In the genomic region with DNA sequence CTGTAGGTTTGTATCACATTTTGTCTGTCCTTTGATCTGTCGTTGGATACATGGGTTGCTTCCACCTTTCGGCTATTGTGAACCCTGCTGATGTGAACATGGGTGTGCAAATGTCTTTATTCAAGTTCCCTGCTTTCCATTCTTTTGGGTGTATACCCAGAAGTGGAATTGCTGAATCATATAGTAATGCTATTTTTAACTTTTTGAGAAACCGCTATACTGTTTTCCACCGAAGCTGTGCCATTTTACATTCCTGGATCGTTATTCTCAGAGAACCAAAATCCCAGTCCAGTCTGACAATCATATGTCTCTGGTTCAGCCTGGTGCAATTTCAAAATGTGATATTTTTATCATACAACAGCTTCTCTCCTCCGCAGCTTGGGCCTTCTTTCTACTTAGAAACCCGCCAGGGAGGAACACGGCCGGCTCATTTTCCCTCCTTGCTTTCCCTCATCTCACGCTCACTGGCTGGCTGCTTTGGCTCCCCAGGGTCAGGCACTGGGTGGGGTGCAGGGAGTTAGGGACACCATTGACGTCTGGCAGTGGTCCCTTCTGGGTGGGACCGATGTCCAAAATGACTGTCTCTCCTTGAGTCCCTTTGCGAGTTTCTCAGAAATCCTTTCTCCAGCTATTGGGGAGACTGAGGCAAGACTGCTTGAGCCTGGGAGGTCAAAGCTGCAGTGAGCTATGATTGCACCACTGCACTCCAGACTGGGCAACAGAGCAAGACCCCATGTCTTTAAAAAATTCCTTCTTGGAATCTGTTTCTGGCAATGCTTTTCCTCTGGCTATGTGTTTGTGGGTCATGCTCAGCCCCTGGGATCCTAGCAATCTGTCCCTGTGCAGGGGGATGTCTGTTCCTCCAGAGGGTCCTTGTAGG, we compare ENCODE assay signal across 28 cellular contexts.
DNase-seq lines count a peak whose midpoint lies in the region; ATAC-seq, FAIRE-seq and TF ChIP-seq lines count a peak whose summit lies in the region.
"Had no signal": no experiment of that assay in that cellular context is flagged by ENCODE, and none has a peak within 500 bp of the region (broad histone marks: within the 10 kb centered on the region; RNA-seq: fewer than 3 reads in every experiment).

No MANE protein-coding gene starts in this region.

- no peak overlapping the region for H3K18ac ChIP-seq in H1 (ENCODE audit: extremely low read depth, low read length)

- H3K9ac ChIP-seq in H1 (replicated peaks in 1 of 4; ENCODE audit: extremely low read depth in 1 of 4, low read depth in 3 of 4, low read length in 3 of 4) (no peak overlapping the region), skeletal muscle satellite cell (ENCODE audit: low read depth, low read length) (peak overlapping the region; percentile 55)

- FAIRE-seq in H1 (lab: Jason Lieb, UNC) = no peak
- FAIRE-seq: bronchial epithelial cell, D721Med, frontal cortex, GM12878, urothelium cell line had no signal

- H4K91ac ChIP-seq in H1 (replicated peaks; ENCODE audit: insufficient read length, low read length) = no peak overlapping the region

- H2BK20ac ChIP-seq in H1 (ENCODE audit: low read length) = no peak overlapping the region; the same call in 1 of the 2 replicates

- no peaks in the 10 kb centered on the region for H3K79me1 ChIP-seq in H1 (ENCODE audit: low read depth, low read length)

- no peak overlapping the region for H3K27ac Mint-ChIP-seq in activated naive CD8-positive, alpha-beta T cell treated with anti-CD3 and anti-CD28 coated beads, Interleukin-2, amount 50 U/mL, for 24 hours
- H3K27ac Mint-ChIP-seq: activated CD8-positive, alpha-beta memory T cell treated with anti-CD3 and anti-CD28 coated beads, Interleukin-2, amount 10 ng/mL, durations not matched to agents 7 days and 5 days; CD4-positive, alpha-beta T cell; stimulated activated effector memory CD8-positive, alpha-beta T cell treated with anti-CD3 and anti-CD28 coated beads, Interleukin-12 subunit alpha, Interleukin-12 subunit beta, amount 100 ng/mL, for 72 hours had no signal

- H3K4me3 ChIP-seq in HEK293 (ENCODE audit: low read depth, low read length) (no peak overlapping the region), RWPE2 (ENCODE audit: severe bottlenecking) (no peak overlapping the region), H1 (ENCODE audit: extremely low read depth in 1 of 4, insufficient read depth in 2 of 4, low read depth in 3 of 4, low read length in 4 of 4) (no peak overlapping the region), skeletal muscle satellite cell (ENCODE audit: low read length) (no peak overlapping the region)
- H3K4me3 ChIP-seq: colonic mucosa, esophagus muscularis mucosa, GM12878, lung, right lobe of liver, suprapubic skin had no signal

- 0 out of 2 replicates have a peak overlapping the region, but pooled peaks have one; percentile 49 for H2AK5ac ChIP-seq in H1 (ENCODE audit: low read depth, low read length)

- H2AFZ ChIP-seq in H1 (ENCODE audit: low read length) = no peak overlapping the region

- no peak overlapping the region for H3K23ac ChIP-seq in H1 (ENCODE audit: insufficient read length)

- H4K5ac ChIP-seq in H1 (ENCODE audit: insufficient read length, low read depth, low read length) = no peak overlapping the region

- TF ChIP-seq EP300 in H1 (IDR thresholded peaks at IDR 0.05; ENCODE audit: borderline replicate concordance in 1 of 2, low read depth in 2 of 2, low read length in 2 of 2) = no peak

- no peak overlapping the region for H4K8ac ChIP-seq in H1 (ENCODE audit: extremely low read depth, insufficient read depth, low read length)

- no peak for TF ChIP-seq CTCF in HEK293 (tag by site-specific recombination; IDR thresholded peaks at IDR 0.05)
- no peak for TF ChIP-seq CTCF in RWPE2 (IDR thresholded peaks at IDR 0.05; ENCODE audit: poor library complexity, severe bottlenecking)
- TF ChIP-seq CTCF in H1 (IDR thresholded peaks at IDR 0.05; ENCODE audit: control extremely low read depth in 1 of 3, insufficient read depth in 1 of 3, low read depth in 1 of 3, low read length in 3 of 3) = no peak

- no peaks in the 10 kb centered on the region for H3K4me1 Mint-ChIP-seq in activated naive CD8-positive, alpha-beta T cell treated with anti-CD3 and anti-CD28 coated beads, Interleukin-2, amount 50 U/mL, for 24 hours
- H3K4me1 Mint-ChIP-seq: activated CD8-positive, alpha-beta memory T cell treated with anti-CD3 and anti-CD28 coated beads, Interleukin-2, amount 10 ng/mL, durations not matched to agents 7 days and 5 days; stimulated activated effector memory CD8-positive, alpha-beta T cell treated with anti-CD3 and anti-CD28 coated beads, Interleukin-12 subunit alpha, Interleukin-12 subunit beta, amount 100 ng/mL, for 72 hours had no signal

- H3K27ac ChIP-seq in HEK293 (ENCODE audit: extremely low read depth, low read depth, low read length) (no peak overlapping the region), RWPE2 (ENCODE audit: poor library complexity, severe bottlenecking) (peak overlapping the region; percentile 48), H1 (ENCODE audit: low read depth, low read length) (no peak overlapping the region)
- H3K27ac ChIP-seq: colonic mucosa, esophagus muscularis mucosa, right lobe of liver, suprapubic skin, VCaP had no signal

- H2BK15ac ChIP-seq in H1 (ENCODE audit: low read length) = no peak overlapping the region

- H3K9me3 ChIP-seq in HEK293 (ENCODE audit: control insufficient read depth, insufficient read depth, low read depth, low read length) (no peaks in the 10 kb centered on the region), RWPE2 (ENCODE audit: severe bottlenecking) (no peaks in the 10 kb centered on the region), H1 (ENCODE audit: insufficient read depth in 2 of 2, low read depth in 1 of 2, low read length in 1 of 2) (no peaks in the 10 kb centered on the region), skeletal muscle satellite cell (replicated peaks; ENCODE audit: low read length) (no peaks in the 10 kb centered on the region)
- H3K9me3 ChIP-seq: colonic mucosa, esophagus muscularis mucosa, right lobe of liver, suprapubic skin had no signal

- DNase-seq in RWPE2 (ENCODE audit: low spot score) = no peak
- DNase-seq in H1 (ENCODE audit: low read depth in 1 of 2, low spot score in 2 of 2) = no peak
- no peak for DNase-seq in activated naive CD8-positive, alpha-beta T cell treated with anti-CD3 and anti-CD28 coated beads, Interleukin-2, amount 50 U/mL, for 24 hours
- no peak for DNase-seq in NCI-H1092 treated with DMSO at 0.1 percent for 48 hours (lab: John Stamatoyannopoulos, UW)
- DNase-seq: activated CD8-positive, alpha-beta memory T cell treated with anti-CD3 and anti-CD28 coated beads, Interleukin-2, amount 10 ng/mL, durations not matched to agents 7 days and 5 days; activated naive CD4-positive, alpha-beta T cell treated with Interleukin-2 at 50 U/mL for 16 hours; activated T-cell treated with anti-CD3 and anti-CD28 coated beads, Interleukin-2, amount 50 U/mL, for 48 hours; CD4-positive, alpha-beta T cell; colonic mucosa; NCI-H2029 treated with DMSO at 0.1 percent for 48 hours; NCI-H345; NCI-H748 treated with DMSO at 0.1 percent for 48 hours; right lobe of liver; stimulated activated CD4-positive, alpha-beta T cell treated with anti-CD3 and anti-CD28 coated beads, Interleukin-4, amount 100 ng/mL, for 24 hours; T-helper 2 cell had no signal

- TF ChIP-seq RAD21 in H1 (IDR thresholded peaks at IDR 0.05 in 1 of 2, conservative IDR thresholded peaks at IDR 0.05 in 1 of 2; ENCODE audit: low read depth in 2 of 2, low read length in 2 of 2) = no peak

- H3K23me2 ChIP-seq in H1 (ENCODE audit: low read depth, low read length) = no peaks in the 10 kb centered on the region; the same call in 1 of the 2 replicates

- H3K4me2 ChIP-seq in H1 (ENCODE audit: insufficient read depth in 1 of 2, low read depth in 2 of 2, low read length in 2 of 2) (no peak overlapping the region; a peak in 1 of 4 replicates), skeletal muscle satellite cell (ENCODE audit: low read length) (peak overlapping the region; percentile 31)

- H3K36me3 Mint-ChIP-seq in activated naive CD8-positive, alpha-beta T cell treated with anti-CD3 and anti-CD28 coated beads, Interleukin-2, amount 50 U/mL, for 24 hours (ENCODE audit: low read depth) = no peaks in the 10 kb centered on the region
- H3K36me3 Mint-ChIP-seq: activated CD8-positive, alpha-beta memory T cell treated with anti-CD3 and anti-CD28 coated beads, Interleukin-2, amount 10 ng/mL, durations not matched to agents 7 days and 5 days; stimulated activated effector memory CD8-positive, alpha-beta T cell treated with anti-CD3 and anti-CD28 coated beads, Interleukin-12 subunit alpha, Interleukin-12 subunit beta, amount 100 ng/mL, for 72 hours had no signal

- H3K36me3 ChIP-seq in HEK293 (ENCODE audit: control insufficient read depth in 2 of 2, insufficient read depth in 1 of 2, low read length in 2 of 2) (no peaks in the 10 kb centered on the region), RWPE2 (ENCODE audit: low read depth) (no peaks in the 10 kb centered on the region), H1 (ENCODE audit: control insufficient read depth in 2 of 4, insufficient read depth in 4 of 4, low read length in 3 of 4) (no peaks in the 10 kb centered on the region), skeletal muscle satellite cell (ENCODE audit: insufficient read depth, low read length) (no peaks in the 10 kb centered on the region)
- H3K36me3 ChIP-seq: colonic mucosa, esophagus muscularis mucosa, right lobe of liver, suprapubic skin had no signal

- no peak overlapping the region for H3K14ac ChIP-seq in H1 (ENCODE audit: insufficient read length)

- no peak overlapping the region for H3K4ac ChIP-seq in H1 (replicated peaks; ENCODE audit: insufficient read length, low read depth, low read length)

- no peaks in the 10 kb centered on the region for H3K79me2 ChIP-seq in H1 (ENCODE audit: control insufficient read depth in 1 of 2, insufficient read depth in 2 of 2, low read length in 2 of 2)

- no peaks in the 10 kb centered on the region for H3K9me3 Mint-ChIP-seq in activated naive CD8-positive, alpha-beta T cell treated with anti-CD3 and anti-CD28 coated beads, Interleukin-2, amount 50 U/mL, for 24 hours
- H3K9me3 Mint-ChIP-seq: CD4-positive, alpha-beta T cell; stimulated activated effector memory CD8-positive, alpha-beta T cell treated with anti-CD3 and anti-CD28 coated beads, Interleukin-12 subunit alpha, Interleukin-12 subunit beta, amount 100 ng/mL, for 72 hours had no signal

- H2BK12ac ChIP-seq in H1 (ENCODE audit: low read depth, low read length) = no peak overlapping the region

- H4K20me1 ChIP-seq in H1 (replicated peaks in 1 of 2; ENCODE audit: control insufficient read depth in 1 of 2, insufficient read depth in 2 of 2, low read length in 2 of 2) = no peaks in the 10 kb centered on the region

- no peak overlapping the region for H3K4me3 Mint-ChIP-seq in activated naive CD8-positive, alpha-beta T cell treated with anti-CD3 and anti-CD28 coated beads, Interleukin-2, amount 50 U/mL, for 24 hours
- H3K4me3 Mint-ChIP-seq: activated CD8-positive, alpha-beta memory T cell treated with anti-CD3 and anti-CD28 coated beads, Interleukin-2, amount 10 ng/mL, durations not matched to agents 7 days and 5 days; CD4-positive, alpha-beta T cell; stimulated activated effector memory CD8-positive, alpha-beta T cell treated with anti-CD3 and anti-CD28 coated beads, Interleukin-12 subunit alpha, Interleukin-12 subunit beta, amount 100 ng/mL, for 72 hours had no signal

- peaks cover 17% of the 10 kb centered on the region for H3K27me3 Mint-ChIP-seq in activated naive CD8-positive, alpha-beta T cell treated with anti-CD3 and anti-CD28 coated beads, Interleukin-2, amount 50 U/mL, for 24 hours

- no peak overlapping the region for H3K56ac ChIP-seq in H1 (replicated peaks; ENCODE audit: insufficient read length, low read depth, low read length)

- TF ChIP-seq POLR2A in H1 (IDR thresholded peaks at IDR 0.05; ENCODE audit: control extremely low read depth in 1 of 2, low read depth in 2 of 2, low read length in 2 of 2) = no peak

- ATAC-seq in RWPE2 (ENCODE audit: low read depth) = no peak
- ATAC-seq in activated naive CD8-positive, alpha-beta T cell treated with anti-CD3 and anti-CD28 coated beads, Interleukin-2, amount 50 U/mL, for 24 hours = no peak
- no peak for ATAC-seq in GM19455 (IDR thresholded peaks at IDR 0.05; ENCODE audit: unreplicated experiment)
- ATAC-seq: activated CD8-positive, alpha-beta memory T cell treated with anti-CD3 and anti-CD28 coated beads, Interleukin-2, amount 10 ng/mL, durations not matched to agents 7 days and 5 days; GM12878; right lobe of liver; stimulated activated effector memory CD8-positive, alpha-beta T cell treated with anti-CD3 and anti-CD28 coated beads, Interleukin-12 subunit alpha, Interleukin-12 subunit beta, amount 100 ng/mL, for 72 hours had no signal

- POLR2A ChIA-PET in HEK293 (lab: Yijun Ruan, JAX) = interaction anchor here (0.7 kb wide), 1 partner anchor 124 kb away, joined by 7 read pairs; no protein-coding TSS in a partner anchor
- POLR2A ChIA-PET in H1 (lab: Charles Lee; ENCODE audit: partially characterized antibody) = no interaction called here

- H2BK5ac ChIP-seq in H1 (ENCODE audit: low read depth, low read length) = no peak overlapping the region

- H2BK120ac ChIP-seq in H1 (replicated peaks; ENCODE audit: low read depth, low read length) = no peak overlapping the region

- 90% methylated on average over 13 of the region's 13 CpGs; no CpG with 5 or more reads in 1 of the 2 experiments for WGBS in H1 (ENCODE audit: extremely low coverage in 1 of 2, insufficient coverage in 1 of 2, insufficient read length in 1 of 2, insufficient replicate concordance in 2 of 2, low coverage in 1 of 2, low lambda C conversion rate in 2 of 2, missing lambda C conversion rate in 1 of 2), 2 experiments

- CTCF ChIA-PET in HEK293 (lab: Yijun Ruan, JAX) (no interaction called here), H1 (lab: Charles Lee; ENCODE audit: partially characterized antibody) (interaction anchor here (1.1 to 1.9 kb wide), 2 partner anchors 23 to 65 kb away, joined by 3 to 4 read pairs; no protein-coding TSS in a partner anchor)

- peaks cover 4% of the 10 kb centered on the region; the same call in 1 of the 2 replicates for H3K4me1 ChIP-seq in HEK293 (ENCODE audit: control insufficient read depth, insufficient read depth, low read length)
- H3K4me1 ChIP-seq in RWPE2 (ENCODE audit: insufficient read depth, poor library complexity, severe bottlenecking) = peaks cover 23% of the 10 kb centered on the region
- H3K4me1 ChIP-seq in H1 (replicated peaks in 1 of 4; ENCODE audit: control insufficient read depth in 3 of 4, insufficient read depth in 4 of 4, low read length in 3 of 4) = peaks cover 1 to 11% (median 5%) of the 10 kb centered on the region in 4 experiments; a peak in 6 of 7 replicates
- peaks cover 41% of the 10 kb centered on the region for H3K4me1 ChIP-seq in skeletal muscle satellite cell (ENCODE audit: control insufficient read depth, insufficient read depth, low read length)
- H3K4me1 ChIP-seq: colonic mucosa, esophagus muscularis mucosa, right lobe of liver, suprapubic skin had no signal

- H3K27me3 ChIP-seq in RWPE2 (ENCODE audit: insufficient read depth, poor library complexity, severe bottlenecking) (no peaks in the 10 kb centered on the region), H1 (replicated peaks in 1 of 4; ENCODE audit: control insufficient read depth in 3 of 4, extremely low read depth in 1 of 4, insufficient read depth in 3 of 4, low read length in 3 of 4) (peaks cover 0 to 4% (median 2%) of the 10 kb centered on the region in 4 experiments; a peak in 3 of 7 replicates), skeletal muscle satellite cell (ENCODE audit: control insufficient read depth, insufficient read depth, low read length) (no peaks in the 10 kb centered on the region)
- H3K27me3 ChIP-seq: colonic mucosa, esophagus muscularis mucosa, right lobe of liver had no signal
